Comparison of ENCODE assay signal across 18 cellular contexts in the genomic region with DNA sequence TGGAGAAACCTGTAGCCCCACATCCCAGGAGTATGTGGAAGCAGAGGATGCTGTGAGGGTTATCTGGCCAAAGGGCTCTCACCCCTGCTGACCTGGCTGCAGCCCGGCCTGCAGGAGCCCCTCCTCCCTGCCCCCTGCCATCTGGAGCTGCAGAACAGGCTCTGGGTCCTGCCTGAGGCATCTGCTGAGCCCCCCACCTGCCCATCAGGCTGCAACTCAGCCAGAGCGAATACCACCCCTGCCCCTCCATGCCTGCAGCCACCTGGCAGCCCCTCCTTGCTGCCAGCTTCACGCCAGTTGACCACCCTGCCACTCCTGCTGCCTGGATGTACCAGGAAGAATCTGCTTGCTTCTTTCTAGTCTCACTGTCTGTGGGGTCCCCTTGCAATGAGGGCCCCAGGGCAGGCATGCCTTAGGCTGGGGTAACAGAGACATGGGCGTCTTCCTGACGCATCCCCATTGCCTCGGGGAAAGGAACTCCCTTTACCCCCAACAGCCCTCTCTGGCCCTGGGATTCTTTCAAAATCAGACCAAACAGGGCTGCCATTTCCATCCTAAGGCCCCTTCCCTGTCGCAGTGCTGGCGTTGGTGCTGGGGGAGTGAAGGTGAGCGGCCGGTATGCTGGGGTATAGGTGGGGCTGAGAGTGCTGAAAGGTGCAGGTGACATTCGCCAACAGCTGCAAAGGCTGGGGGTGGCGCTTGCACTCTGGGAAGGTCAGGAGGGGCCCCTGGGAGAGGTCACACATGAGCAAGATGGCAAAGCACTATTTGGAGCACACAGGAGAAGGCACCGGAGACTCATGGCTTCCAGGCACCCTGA.
DNase-seq lines count a peak whose midpoint lies in the region; ATAC-seq and TF ChIP-seq lines count a peak whose summit lies in the region.
"Had no signal": no experiment of that assay in that cellular context is flagged by ENCODE, and none has a peak within 500 bp of the region (broad histone marks: within the 10 kb centered on the region; RNA-seq: fewer than 3 reads in every experiment).

No MANE protein-coding gene starts in this region.

- WGBS in testis, 2 donors, result 69 to 82% methylated on average over 11 to 13 of the region's 13 CpGs

- H3K27ac ChIP-seq in testis, result no peak overlapping the region
- H3K27ac ChIP-seq: adrenal gland, foreskin keratinocyte, tibial nerve had no signal

- no peaks in the 10 kb centered on the region for H3K36me3 ChIP-seq in testis (ENCODE audit: low read depth, missing control alignments)
- H3K36me3 ChIP-seq: adrenal gland, tibial nerve had no signal

- no peaks in the 10 kb centered on the region for H3K27me3 ChIP-seq in testis
- H3K27me3 ChIP-seq: foreskin keratinocyte had no signal

- no peaks in the 10 kb centered on the region for H3K4me1 ChIP-seq in testis
- H3K4me1 ChIP-seq: adrenal gland, foreskin keratinocyte, tibial nerve had no signal

- H3K9me3 Mint-ChIP-seq in activated CD8-positive, alpha-beta memory T cell treated with anti-CD3 and anti-CD28 coated beads, Interleukin-2, amount 10 ng/mL, durations not matched to agents 7 days and 5 days (ENCODE audit: low read depth), result no peaks in the 10 kb centered on the region
- H3K9me3 Mint-ChIP-seq in central memory CD8-positive, alpha-beta T cell, result no peaks in the 10 kb centered on the region
- peaks cover 1 to 3% of the 10 kb centered on the region in 2 donors for H3K9me3 Mint-ChIP-seq in stimulated activated naive B cell treated with anti-CD40 and anti-IgM and Interleukin-4, amounts not matched to agents 10 μg/mL and 1 μg/mL and 100 μg/mL, for 72 hours
- H3K9me3 Mint-ChIP-seq: neural crest cell had no signal

- H3K4me3 ChIP-seq in testis, result no peak overlapping the region
- H3K4me3 ChIP-seq: adrenal gland, lung, tibial nerve had no signal

- DNase-seq in activated CD8-positive, alpha-beta memory T cell treated with anti-CD3 and anti-CD28 coated beads, Interleukin-2, amount 10 ng/mL, durations not matched to agents 7 days and 5 days, result no peak
- DNase-seq in activated CD8-positive, alpha-beta memory T cell treated with anti-CD3 and anti-CD28 coated beads, Interleukin-2, amount 50 U/mL, for 4 hours, result no peak
- DNase-seq in central memory CD8-positive, alpha-beta T cell (ENCODE audit: low spot score in 2 of 2), result no peak
- no peak for DNase-seq in stimulated activated naive B cell treated with anti-CD40 and anti-IgM and Interleukin-4, amounts not matched to agents 10 μg/mL and 1 μg/mL and 100 μg/mL, for 72 hours
- no peak for DNase-seq in testis
- DNase-seq in Right ventricle myocardium inferior (ENCODE audit: missing footprints), result no peak
- DNase-seq in cortex of kidney (lab: John Stamatoyannopoulos, UW), result no peak
- DNase-seq: activated T-cell treated with anti-CD3 and anti-CD28 coated beads for 4 hours, adrenal gland, foreskin keratinocyte, NCI-H1105 treated with DMSO at 0.1 percent for 48 hours, NCI-H2227 treated with DMSO at 0.1 percent for 48 hours, OCI-M1 had no signal

- no peak overlapping the region for H3K4me3 Mint-ChIP-seq in activated CD8-positive, alpha-beta memory T cell treated with anti-CD3 and anti-CD28 coated beads, Interleukin-2, amount 10 ng/mL, durations not matched to agents 7 days and 5 days
- peak overlapping the region; percentile 48 for H3K4me3 Mint-ChIP-seq in central memory CD8-positive, alpha-beta T cell
- peak overlapping the region in 1 of 2 donors; percentile 55 for H3K4me3 Mint-ChIP-seq in stimulated activated naive B cell treated with anti-CD40 and anti-IgM and Interleukin-4, amounts not matched to agents 10 μg/mL and 1 μg/mL and 100 μg/mL, for 72 hours
- H3K4me3 Mint-ChIP-seq: neural crest cell had no signal

- no peaks in the 10 kb centered on the region for H3K9me3 ChIP-seq in testis
- H3K9me3 ChIP-seq: adrenal gland, tibial nerve had no signal

- TF ChIP-seq POLR2A in testis (IDR thresholded peaks at IDR 0.05), result no peak

- H3K27me3 Mint-ChIP-seq in activated CD8-positive, alpha-beta memory T cell treated with anti-CD3 and anti-CD28 coated beads, Interleukin-2, amount 10 ng/mL, durations not matched to agents 7 days and 5 days, result peaks cover 39% of the 10 kb centered on the region
- H3K27me3 Mint-ChIP-seq in central memory CD8-positive, alpha-beta T cell, result no peaks in the 10 kb centered on the region
- H3K27me3 Mint-ChIP-seq in stimulated activated naive B cell treated with anti-CD40 and anti-IgM and Interleukin-4, amounts not matched to agents 10 μg/mL and 1 μg/mL and 100 μg/mL, for 72 hours, result no peaks in the 10 kb centered on the region

- CTCF ChIA-PET in activated CD8-positive, alpha-beta memory T cell treated with anti-CD3 and anti-CD28 coated beads, Interleukin-2, amount 10 ng/mL, durations not matched to agents 7 days and 5 days (lab: Charles Lee), result no interaction called here

- no peak for ATAC-seq in activated CD8-positive, alpha-beta memory T cell treated with anti-CD3 and anti-CD28 coated beads, Interleukin-2, amount 10 ng/mL, durations not matched to agents 7 days and 5 days
- ATAC-seq in HG03280 (IDR thresholded peaks at IDR 0.05; ENCODE audit: unreplicated experiment) (peak; percentile 10), Right ventricle myocardium inferior (no peak)
- ATAC-seq in central memory CD8-positive, alpha-beta T cell (replicated peaks; ENCODE audit: extremely low read depth, poor library complexity, severe bottlenecking), result no peak
- no peak for ATAC-seq in stimulated activated naive B cell treated with anti-CD40 and anti-IgM and Interleukin-4, amounts not matched to agents 10 μg/mL and 1 μg/mL and 100 μg/mL, for 72 hours (replicated peaks)
- ATAC-seq: foreskin keratinocyte, HCT116 had no signal

- TF ChIP-seq CTCF in testis (IDR thresholded peaks at IDR 0.05), result no peak

- H3K4me1 Mint-ChIP-seq in activated CD8-positive, alpha-beta memory T cell treated with anti-CD3 and anti-CD28 coated beads, Interleukin-2, amount 10 ng/mL, durations not matched to agents 7 days and 5 days, result peaks cover 32% of the 10 kb centered on the region
- H3K4me1 Mint-ChIP-seq in central memory CD8-positive, alpha-beta T cell, result peaks cover 53% of the 10 kb centered on the region
- peaks cover 60 to 87% of the 10 kb centered on the region in 2 donors for H3K4me1 Mint-ChIP-seq in stimulated activated naive B cell treated with anti-CD40 and anti-IgM and Interleukin-4, amounts not matched to agents 10 μg/mL and 1 μg/mL and 100 μg/mL, for 72 hours
- H3K4me1 Mint-ChIP-seq: neural crest cell had no signal

- intact Hi-C loops in testis (cut with DNase I; ENCODE audit: low total_unique reads) (no loop called here), Right ventricle myocardium inferior (cut with DNase I) (no loop called here)

- peaks cover 9% of the 10 kb centered on the region for H3K36me3 Mint-ChIP-seq in activated CD8-positive, alpha-beta memory T cell treated with anti-CD3 and anti-CD28 coated beads, Interleukin-2, amount 10 ng/mL, durations not matched to agents 7 days and 5 days
- peaks cover 5% of the 10 kb centered on the region for H3K36me3 Mint-ChIP-seq in central memory CD8-positive, alpha-beta T cell (ENCODE audit: insufficient read depth)
- H3K36me3 Mint-ChIP-seq in stimulated activated naive B cell treated with anti-CD40 and anti-IgM and Interleukin-4, amounts not matched to agents 10 μg/mL and 1 μg/mL and 100 μg/mL, for 72 hours, result peaks cover 1 to 8% of the 10 kb centered on the region in 2 donors

- peak overlapping the region; percentile 56 for H3K27ac Mint-ChIP-seq in activated CD8-positive, alpha-beta memory T cell treated with anti-CD3 and anti-CD28 coated beads, Interleukin-2, amount 10 ng/mL, durations not matched to agents 7 days and 5 days
- peak overlapping the region; percentile 92 for H3K27ac Mint-ChIP-seq in central memory CD8-positive, alpha-beta T cell (ENCODE audit: low read depth)
- H3K27ac Mint-ChIP-seq in stimulated activated naive B cell treated with anti-CD40 and anti-IgM and Interleukin-4, amounts not matched to agents 10 μg/mL and 1 μg/mL and 100 μg/mL, for 72 hours, result peak overlapping the region; percentile 86
